ENCODE assay signal across 1 cellular context in the genomic region with DNA sequence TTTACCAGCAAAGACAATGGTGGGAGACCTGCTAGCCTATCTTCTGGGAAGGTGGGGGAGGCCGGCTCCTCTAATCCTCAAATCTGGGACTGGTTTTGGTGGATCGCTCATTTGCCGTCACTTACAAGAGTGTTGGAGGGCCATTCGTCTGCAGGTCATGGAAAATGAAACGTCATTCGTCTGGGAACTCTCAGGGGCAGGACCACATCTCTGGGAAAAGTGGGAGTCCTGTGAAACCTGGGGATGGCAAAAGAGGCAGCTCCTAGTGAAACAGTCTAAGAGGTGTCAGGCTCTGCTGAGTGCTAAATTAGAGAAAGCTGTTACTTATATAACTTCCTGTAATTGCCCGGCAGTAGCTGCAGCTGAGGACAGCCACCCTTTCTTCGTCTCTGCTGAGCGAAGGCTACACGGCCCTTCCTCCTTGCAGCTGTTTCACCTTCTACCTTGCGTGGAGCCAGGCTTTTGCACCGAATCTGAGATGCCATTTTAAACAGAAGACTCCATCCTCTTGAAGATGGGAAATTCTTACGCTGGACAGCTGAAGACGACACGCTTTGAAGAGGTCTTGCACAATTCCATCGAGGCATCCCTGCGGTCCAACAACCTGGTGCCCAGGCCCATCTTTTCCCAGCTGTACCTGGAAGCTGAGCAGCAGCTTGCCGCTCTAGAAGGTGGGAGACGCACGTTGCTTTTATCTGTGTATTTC.
TF ChIP-seq lines count a peak whose summit lies in the region.

No MANE protein-coding gene starts in this region.

TF ChIP-seq in SK-N-SH treated with all-trans-retinoic acid at 6 μM for 48 hours, 23 proteins besides CTCF, POLR2A, EP300 and RAD21 (continued from another document):
- TF ChIP-seq, protein P1, sequence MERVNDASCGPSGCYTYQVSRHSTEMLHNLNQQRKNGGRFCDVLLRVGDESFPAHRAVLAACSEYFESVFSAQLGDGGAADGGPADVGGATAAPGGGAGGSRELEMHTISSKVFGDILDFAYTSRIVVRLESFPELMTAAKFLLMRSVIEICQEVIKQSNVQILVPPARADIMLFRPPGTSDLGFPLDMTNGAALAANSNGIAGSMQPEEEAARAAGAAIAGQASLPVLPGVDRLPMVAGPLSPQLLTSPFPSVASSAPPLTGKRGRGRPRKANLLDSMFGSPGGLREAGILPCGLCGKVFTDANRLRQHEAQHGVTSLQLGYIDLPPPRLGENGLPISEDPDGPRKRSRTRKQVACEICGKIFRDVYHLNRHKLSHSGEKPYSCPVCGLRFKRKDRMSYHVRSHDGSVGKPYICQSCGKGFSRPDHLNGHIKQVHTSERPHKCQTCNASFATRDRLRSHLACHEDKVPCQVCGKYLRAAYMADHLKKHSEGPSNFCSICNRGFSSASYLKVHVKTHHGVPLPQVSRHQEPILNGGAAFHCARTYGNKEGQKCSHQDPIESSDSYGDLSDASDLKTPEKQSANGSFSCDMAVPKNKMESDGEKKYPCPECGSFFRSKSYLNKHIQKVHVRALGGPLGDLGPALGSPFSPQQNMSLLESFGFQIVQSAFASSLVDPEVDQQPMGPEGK (CRISPR knock-in tag; IDR thresholded peaks at IDR 0.05; ENCODE audit: borderline replicate concordance): no peak
- no peak for TF ChIP-seq TOX (CRISPR knock-in tag; IDR thresholded peaks at IDR 0.05; ENCODE audit: borderline replicate concordance)
- TF ChIP-seq CSDC2 (CRISPR knock-in tag; IDR thresholded peaks at IDR 0.05): no peak
- TF ChIP-seq ESRRG (CRISPR knock-in tag; IDR thresholded peaks at IDR 0.05): no peak
- no peak for TF ChIP-seq OSR1 (CRISPR knock-in tag; IDR thresholded peaks at IDR 0.05)
- TF ChIP-seq, protein P2, sequence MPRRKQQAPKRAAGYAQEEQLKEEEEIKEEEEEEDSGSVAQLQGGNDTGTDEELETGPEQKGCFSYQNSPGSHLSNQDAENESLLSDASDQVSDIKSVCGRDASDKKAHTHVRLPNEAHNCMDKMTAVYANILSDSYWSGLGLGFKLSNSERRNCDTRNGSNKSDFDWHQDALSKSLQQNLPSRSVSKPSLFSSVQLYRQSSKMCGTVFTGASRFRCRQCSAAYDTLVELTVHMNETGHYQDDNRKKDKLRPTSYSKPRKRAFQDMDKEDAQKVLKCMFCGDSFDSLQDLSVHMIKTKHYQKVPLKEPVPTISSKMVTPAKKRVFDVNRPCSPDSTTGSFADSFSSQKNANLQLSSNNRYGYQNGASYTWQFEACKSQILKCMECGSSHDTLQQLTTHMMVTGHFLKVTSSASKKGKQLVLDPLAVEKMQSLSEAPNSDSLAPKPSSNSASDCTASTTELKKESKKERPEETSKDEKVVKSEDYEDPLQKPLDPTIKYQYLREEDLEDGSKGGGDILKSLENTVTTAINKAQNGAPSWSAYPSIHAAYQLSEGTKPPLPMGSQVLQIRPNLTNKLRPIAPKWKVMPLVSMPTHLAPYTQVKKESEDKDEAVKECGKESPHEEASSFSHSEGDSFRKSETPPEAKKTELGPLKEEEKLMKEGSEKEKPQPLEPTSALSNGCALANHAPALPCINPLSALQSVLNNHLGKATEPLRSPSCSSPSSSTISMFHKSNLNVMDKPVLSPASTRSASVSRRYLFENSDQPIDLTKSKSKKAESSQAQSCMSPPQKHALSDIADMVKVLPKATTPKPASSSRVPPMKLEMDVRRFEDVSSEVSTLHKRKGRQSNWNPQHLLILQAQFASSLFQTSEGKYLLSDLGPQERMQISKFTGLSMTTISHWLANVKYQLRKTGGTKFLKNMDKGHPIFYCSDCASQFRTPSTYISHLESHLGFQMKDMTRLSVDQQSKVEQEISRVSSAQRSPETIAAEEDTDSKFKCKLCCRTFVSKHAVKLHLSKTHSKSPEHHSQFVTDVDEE (CRISPR knock-in tag; IDR thresholded peaks at IDR 0.05): no peak
- TF ChIP-seq ZNF565 (CRISPR knock-in tag; conservative IDR thresholded peaks at IDR 0.05; ENCODE audit: low read depth): no peak
- TF ChIP-seq ZC3H10 (CRISPR knock-in tag; IDR thresholded peaks at IDR 0.05): no peak
- no peak for TF ChIP-seq ARNTL (CRISPR knock-in tag; IDR thresholded peaks at IDR 0.05; ENCODE audit: borderline replicate concordance, low read depth)
